In genomic region chr11:117715801-117716200, GRCh38 we compare ENCODE assay signal across 18 cellular contexts.
"Had no signal": no experiment of that assay in that cellular context is flagged by ENCODE, and none has a peak within 500 bp of the region (broad histone marks: within the 10 kb centered on the region; RNA-seq: fewer than 3 reads in every experiment).

No MANE protein-coding gene starts in this region.

- H3K4me1 Mint-ChIP-seq: activated naive CD8-positive, alpha-beta T cell treated with anti-CD3 and anti-CD28 coated beads, Interleukin-2, amount 10 ng/mL, durations not matched to agents 7 days and 5 days; memory B cell; naive thymus-derived CD4-positive, alpha-beta T cell; stimulated activated effector memory CD8-positive, alpha-beta T cell treated with anti-CD3 and anti-CD28 coated beads, Interleukin-12 subunit alpha, Interleukin-12 subunit beta, amount 100 ng/mL, for 72 hours had no signal

- H3K9me3 Mint-ChIP-seq: activated naive CD8-positive, alpha-beta T cell treated with anti-CD3 and anti-CD28 coated beads, Interleukin-2, amount 10 ng/mL, durations not matched to agents 7 days and 5 days; memory B cell; naive thymus-derived CD4-positive, alpha-beta T cell; neural progenitor cell; stimulated activated effector memory CD8-positive, alpha-beta T cell treated with anti-CD3 and anti-CD28 coated beads, Interleukin-12 subunit alpha, Interleukin-12 subunit beta, amount 100 ng/mL, for 72 hours; T-helper 1 cell treated with Interleukin-12 subunit alpha and Interleukin-12 subunit beta and Interleukin-4 antibody, amounts not matched to agents 30 μg/mL and 1 μg/mL, for 36 hours had no signal

- DNase-seq: activated CD8-positive, alpha-beta memory T cell treated with anti-CD3 and anti-CD28 coated beads for 24 hours; activated gamma-delta T cell treated with Interleukin-2 at 50 U/mL for 16 hours; activated naive CD8-positive, alpha-beta T cell treated with anti-CD3 and anti-CD28 coated beads, Interleukin-2, amount 10 ng/mL, durations not matched to agents 7 days and 5 days; effector CD8-positive, alpha-beta T cell; heart right ventricle; left ventricle myocardium superior; naive thymus-derived CD4-positive, alpha-beta T cell; sigmoid colon; stimulated activated CD4-positive, alpha-beta T cell treated with anti-CD3 and anti-CD28 coated beads, Interleukin-4, amount 100 ng/mL, for 24 hours; stomach had no signal

- H3K36me3 ChIP-seq: esophagus muscularis mucosa, gastroesophageal sphincter, heart right ventricle, neural progenitor cell, sigmoid colon, stomach had no signal

- FAIRE-seq: endothelial cell of umbilical vein had no signal

- H3K4me3 Mint-ChIP-seq: activated naive CD8-positive, alpha-beta T cell treated with anti-CD3 and anti-CD28 coated beads, Interleukin-2, amount 10 ng/mL, durations not matched to agents 7 days and 5 days; memory B cell; naive thymus-derived CD4-positive, alpha-beta T cell; neural progenitor cell; stimulated activated effector memory CD8-positive, alpha-beta T cell treated with anti-CD3 and anti-CD28 coated beads, Interleukin-12 subunit alpha, Interleukin-12 subunit beta, amount 100 ng/mL, for 72 hours; T-helper 1 cell treated with Interleukin-12 subunit alpha and Interleukin-12 subunit beta and Interleukin-4 antibody, amounts not matched to agents 30 μg/mL and 1 μg/mL, for 36 hours had no signal

- ATAC-seq: activated CD4-positive, CD25-positive, alpha-beta regulatory T cell treated with anti-CD3 and anti-CD28 coated beads, Interleukin-2, amount 50 U/mL, for 24 hours; gastroesophageal sphincter; heart right ventricle; left ventricle myocardium superior; naive thymus-derived CD4-positive, alpha-beta T cell; stimulated activated effector memory CD8-positive, alpha-beta T cell treated with anti-CD3 and anti-CD28 coated beads, Interleukin-12 subunit alpha, Interleukin-12 subunit beta, amount 100 ng/mL, for 72 hours had no signal

- H3K4me2 ChIP-seq: neural progenitor cell had no signal

- H2AFZ ChIP-seq: neural progenitor cell had no signal

- H3K36me3 Mint-ChIP-seq: activated naive CD8-positive, alpha-beta T cell treated with anti-CD3 and anti-CD28 coated beads, Interleukin-2, amount 10 ng/mL, durations not matched to agents 7 days and 5 days; memory B cell; naive thymus-derived CD4-positive, alpha-beta T cell; neural progenitor cell; stimulated activated effector memory CD8-positive, alpha-beta T cell treated with anti-CD3 and anti-CD28 coated beads, Interleukin-12 subunit alpha, Interleukin-12 subunit beta, amount 100 ng/mL, for 72 hours had no signal

- H3K9ac ChIP-seq: neural progenitor cell had no signal

- H3K27me3 ChIP-seq: heart right ventricle, sigmoid colon had no signal

- H3K27ac Mint-ChIP-seq: activated naive CD8-positive, alpha-beta T cell treated with anti-CD3 and anti-CD28 coated beads, Interleukin-2, amount 10 ng/mL, durations not matched to agents 7 days and 5 days; memory B cell; naive thymus-derived CD4-positive, alpha-beta T cell; neural progenitor cell; stimulated activated effector memory CD8-positive, alpha-beta T cell treated with anti-CD3 and anti-CD28 coated beads, Interleukin-12 subunit alpha, Interleukin-12 subunit beta, amount 100 ng/mL, for 72 hours had no signal

- H3K4me3 ChIP-seq: esophagus muscularis mucosa, gastroesophageal sphincter, heart right ventricle, neural progenitor cell, sigmoid colon, stomach had no signal

- H3K9me3 ChIP-seq: esophagus muscularis mucosa, gastroesophageal sphincter, heart right ventricle, sigmoid colon, stomach had no signal

- H3K27ac ChIP-seq: esophagus muscularis mucosa, gastroesophageal sphincter, heart right ventricle, neural progenitor cell, sigmoid colon, stomach had no signal

- H3K4me1 ChIP-seq: gastroesophageal sphincter had no signal
